In genomic region chr11:14148653-14149273, GRCh38 we compare ENCODE assay signal across 8 cellular contexts.
A peak's percentile ranks its signal among the peaks of the same experiment; 100 is the strongest.
DNase-seq lines count a peak whose midpoint lies in the region; ATAC-seq and TF ChIP-seq lines count a peak whose summit lies in the region.

No MANE protein-coding gene starts in this region.

- ATAC-seq in GM19035 (IDR thresholded peaks at IDR 0.05; ENCODE audit: unreplicated experiment) (peak; percentile 60), HG02970 (IDR thresholded peaks at IDR 0.05; ENCODE audit: low FRiP score, unreplicated experiment) (no peak)

- H3K27me3 Mint-ChIP-seq in chondrocyte (ENCODE audit: low read depth): peaks cover 17% of the 10 kb centered on the region
- peaks cover 7% of the 10 kb centered on the region for H3K27me3 Mint-ChIP-seq in mesothelial cell of epicardium (ENCODE audit: low read depth)

- TF ChIP-seq CTCF in chondrocyte (IDR thresholded peaks at IDR 0.05): peak; percentile 80
- peak; percentile 74 for TF ChIP-seq CTCF in mesothelial cell of epicardium (IDR thresholded peaks at IDR 0.05; ENCODE audit: unreplicated experiment)

- H3K36me3 Mint-ChIP-seq in chondrocyte (ENCODE audit: low read depth) (no peaks in the 10 kb centered on the region), mesothelial cell of epicardium (peaks cover 1% of the 10 kb centered on the region)

- no peak overlapping the region for H3K27ac Mint-ChIP-seq in chondrocyte (ENCODE audit: unreplicated experiment)
- H3K27ac Mint-ChIP-seq in mesothelial cell of epicardium: no peak overlapping the region

- H3K4me1 Mint-ChIP-seq in chondrocyte (ENCODE audit: low read depth): no peaks in the 10 kb centered on the region
- no peaks in the 10 kb centered on the region for H3K4me1 Mint-ChIP-seq in mesothelial cell of epicardium

- peak; percentile 15 for DNase-seq in CD1c-positive myeloid dendritic cell (ENCODE audit: extremely low spot score)
- DNase-seq in NCI-H345 treated with DMSO at 0.1 percent for 48 hours (lab: John Stamatoyannopoulos, UW; ENCODE audit: unreplicated experiment): peak; percentile 4
- DNase-seq in chondrocyte (ENCODE audit: low spot score): no peak
- no peak for DNase-seq in mesothelial cell of epicardium (ENCODE audit: low spot score in 2 of 2, unreplicated experiment in 2 of 2)
- DNase-seq in cortex of kidney (lab: John Stamatoyannopoulos, UW): no peak
- no peak for DNase-seq in MV-4-11 (lab: John Stamatoyannopoulos, UW)

- peaks cover 7% of the 10 kb centered on the region for H3K9me3 Mint-ChIP-seq in chondrocyte (ENCODE audit: low read depth)
- H3K9me3 Mint-ChIP-seq in mesothelial cell of epicardium: peaks cover 7% of the 10 kb centered on the region

- no peak overlapping the region for H3K4me3 Mint-ChIP-seq in chondrocyte (ENCODE audit: unreplicated experiment)
- H3K4me3 Mint-ChIP-seq in mesothelial cell of epicardium: no peak overlapping the region

Comparison
In these comparisons a context has a peak if more than half of its experiments do, and no peak if none do; other contexts are left out.
1. DNase-seq: peak in CD1c-positive myeloid dendritic cell (single experiment) and NCI-H345 treated with DMSO at 0.1 percent for 48 hours (single experiment); none in chondrocyte (single experiment), mesothelial cell of epicardium (0 of 2), cortex of kidney (single experiment) and MV-4-11 (single experiment).